12 cellular contexts compared by ENCODE assay signal in the genomic region with DNA sequence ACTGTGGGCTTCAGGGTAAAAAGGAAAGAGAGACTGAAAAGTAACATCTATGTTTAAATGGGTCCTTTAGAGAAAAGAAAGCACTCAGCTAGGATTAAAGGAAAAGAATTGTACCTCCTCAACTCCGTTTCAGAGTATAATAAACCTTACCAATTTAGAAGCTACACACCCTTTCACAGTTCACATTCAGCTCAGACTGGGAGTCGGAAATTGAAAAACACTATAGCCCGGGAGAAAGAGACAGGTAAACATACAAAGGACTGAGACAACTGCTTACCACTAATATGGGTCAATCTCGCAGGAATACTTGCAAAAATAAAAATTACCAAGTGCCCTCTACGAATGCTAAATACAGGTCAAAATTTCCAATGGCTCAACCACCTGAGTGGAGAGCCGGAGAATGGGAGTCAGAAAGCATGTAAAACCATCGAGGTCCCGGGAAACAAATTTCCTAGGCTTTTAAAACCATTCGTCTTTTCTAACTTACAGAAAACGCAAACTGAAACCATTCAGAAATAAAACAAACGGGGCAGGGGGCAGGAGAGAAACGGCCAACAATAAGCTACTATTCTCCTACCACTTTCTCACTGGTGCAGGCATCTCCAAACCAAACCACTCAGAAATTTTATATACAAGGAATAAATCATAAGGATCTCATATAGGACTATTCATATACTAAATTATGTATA.
DNase-seq lines count a peak whose midpoint lies in the region; ATAC-seq, FAIRE-seq and TF ChIP-seq lines count a peak whose summit lies in the region.
"Had no signal": no experiment of that assay in that cellular context is flagged by ENCODE, and none has a peak within 500 bp of the region (broad histone marks: within the 10 kb centered on the region; RNA-seq: fewer than 3 reads in every experiment).

No MANE protein-coding gene starts in this region.

- 10 to 58% methylated on average over 12 of the region's 12 CpGs for WGBS in sigmoid colon, 2 donors

- TF ChIP-seq POLR2A in sigmoid colon (IDR thresholded peaks at IDR 0.05): no peak

- TF ChIP-seq EP300 in sigmoid colon (IDR thresholded peaks at IDR 0.05): no peak

- H3K27me3 ChIP-seq in OCI-LY3 (ENCODE audit: low read depth, low read length) (no peaks in the 10 kb centered on the region), sigmoid colon (no peaks in the 10 kb centered on the region)

- intact Hi-C loops in sigmoid colon (cut with DNase I): no loop called here

- FAIRE-seq in GM18507 (lab: Jason Lieb, UNC): peak; percentile 29
- FAIRE-seq: keratinocyte had no signal

- H3K9me3 ChIP-seq in OCI-LY3 (ENCODE audit: insufficient read depth, low read length): no peaks in the 10 kb centered on the region
- H3K9me3 ChIP-seq in sigmoid colon: no peaks in the 10 kb centered on the region

- ATAC-seq in HG03354 (IDR thresholded peaks at IDR 0.05; ENCODE audit: poor library complexity, severe bottlenecking, unreplicated experiment) (no peak), GM21786 (IDR thresholded peaks at IDR 0.05; ENCODE audit: unreplicated experiment) (no peak)

- no peak overlapping the region for H3K27ac ChIP-seq in OCI-LY3 (ENCODE audit: low read length)
- H3K27ac ChIP-seq in sigmoid colon: peak overlapping the region; percentile 21 to 42 (median 32)
- H3K27ac ChIP-seq: PC-9 had no signal

- TF ChIP-seq CTCF in OCI-LY3 (IDR thresholded peaks at IDR 0.05; ENCODE audit: low read depth, low read length) (no peak), sigmoid colon (IDR thresholded peaks at IDR 0.05) (no peak)

- H3K4me3 ChIP-seq in OCI-LY3 (ENCODE audit: low read length) (peak overlapping the region; percentile 72), sigmoid colon (peak overlapping the region; percentile 7 to 32 (median 25))
- H3K4me3 ChIP-seq: PC-9 had no signal

- H3K4me2 ChIP-seq in OCI-LY3 (ENCODE audit: low read length): peak overlapping the region; percentile 89
- H3K4me2 ChIP-seq: PC-9 had no signal

- no peak overlapping the region for H2AFZ ChIP-seq in OCI-LY3 (ENCODE audit: low read depth, low read length)
- H2AFZ ChIP-seq: PC-9 had no signal

- no peak for DNase-seq in GM18507 (ENCODE audit: extremely low spot score, insufficient read length, low read depth)
- peak; percentile 35 for DNase-seq in fibroblast of peridontal ligament (ENCODE audit: extremely low read depth)
- no peak for DNase-seq in sigmoid colon
- no peak for DNase-seq in T-helper 1 cell
- DNase-seq: activated T-cell treated with anti-CD3 and anti-CD28 coated beads, Interleukin-2, amount 50 U/mL, for 48 hours; erythroblast; NCI-H1436 treated with DMSO at 0.1 percent for 48 hours; PC-9 had no signal

- H3K36me3 ChIP-seq in OCI-LY3 (replicated peaks; ENCODE audit: low read depth, low read length): no peaks in the 10 kb centered on the region
- H3K36me3 ChIP-seq in sigmoid colon: no peaks in the 10 kb centered on the region

- H3K9ac ChIP-seq in OCI-LY3 (ENCODE audit: low read length): peak overlapping the region; percentile 32; the same call in 1 of the 2 replicates

- H3K79me2 ChIP-seq in OCI-LY3 (ENCODE audit: low read length): peaks cover 48% of the 10 kb centered on the region

- H4K20me1 ChIP-seq in OCI-LY3 (ENCODE audit: insufficient read depth, low read length): peaks cover 30% of the 10 kb centered on the region

- H3K4me1 ChIP-seq in OCI-LY3 (ENCODE audit: low read length) (peaks cover 31% of the 10 kb centered on the region), sigmoid colon (peaks cover 0 to 42% (median 22%) of the 10 kb centered on the region in 4 donors)
